In genomic region chr10:122344741-122345258, GRCh38 we compare ENCODE assay signal across 1 cellular context.
A peak's percentile ranks its signal among the peaks of the same experiment; 100 is the strongest.
TF ChIP-seq lines count a peak whose summit lies in the region.

No MANE protein-coding gene starts in this region.

TF ChIP-seq in HepG2, 621 proteins besides CTCF, POLR2A, EP300 and RAD21 (continued from another document and continues in another):
- TF ChIP-seq ZBTB40 (IDR thresholded peaks at IDR 0.05) = no peak
- TF ChIP-seq ZBTB40 (CRISPR knock-in tag; IDR thresholded peaks at IDR 0.05) = no peak; the same call in 1 of the 2 replicates
- TF ChIP-seq ZFX (CRISPR knock-in tag; IDR thresholded peaks at IDR 0.05; ENCODE audit: low read depth) = peak; percentile 66; the same call in 1 of the 2 replicates
- no peak for TF ChIP-seq ZNF660 (CRISPR knock-in tag; IDR thresholded peaks at IDR 0.05; ENCODE audit: borderline replicate concordance, low read depth)
- TF ChIP-seq MXI1 (IDR thresholded peaks at IDR 0.05; ENCODE audit: borderline replicate concordance, low read depth, low read length) = no peak; the same call in 2 of the 3 replicates
- TF ChIP-seq U2AF1 (optimal IDR thresholded peaks at IDR 0.05; ENCODE audit: low read depth, low read length) = no peak
- peak; percentile 16; the same call in 1 of the 2 replicates for TF ChIP-seq PATZ1 (CRISPR knock-in tag; IDR thresholded peaks at IDR 0.05)
- no peak for TF ChIP-seq RFXANK (CRISPR knock-in tag; IDR thresholded peaks at IDR 0.05)
- no peak for TF ChIP-seq ETV6 (CRISPR knock-in tag; conservative IDR thresholded peaks at IDR 0.05)
- TF ChIP-seq NPAS2 (CRISPR knock-in tag; IDR thresholded peaks at IDR 0.05; ENCODE audit: borderline replicate concordance) = no peak
- TF ChIP-seq ZNF766 (CRISPR knock-in tag; IDR thresholded peaks at IDR 0.05; ENCODE audit: borderline replicate concordance) = 0 out of 2 replicates have a peak, but pooled peaks have one; percentile 37
- TF ChIP-seq ARID5B (CRISPR knock-in tag; IDR thresholded peaks at IDR 0.05) = peak; percentile 88
- TF ChIP-seq ZNF616 (CRISPR knock-in tag; IDR thresholded peaks at IDR 0.05; ENCODE audit: low read depth) = no peak
- no peak for TF ChIP-seq RFX1 (IDR thresholded peaks at IDR 0.05)
- peak; percentile 82 for TF ChIP-seq ASH2L (IDR thresholded peaks at IDR 0.05; ENCODE audit: insufficient read length, low read depth, low read length)
- TF ChIP-seq ZFP36L1 (CRISPR knock-in tag; IDR thresholded peaks at IDR 0.05) = peak; percentile 73; the same call in 1 of the 2 replicates
- TF ChIP-seq HNF1B (CRISPR knock-in tag; IDR thresholded peaks at IDR 0.05) = peak; percentile 66; the same call in 1 of the 2 replicates
- no peak for TF ChIP-seq PBX3 (CRISPR knock-in tag; IDR thresholded peaks at IDR 0.05; ENCODE audit: borderline replicate concordance)
- TF ChIP-seq PRDM15 (CRISPR knock-in tag; IDR thresholded peaks at IDR 0.05) = no peak
- TF ChIP-seq HNRNPUL1 (IDR thresholded peaks at IDR 0.05; ENCODE audit: low read depth, low read length) = no peak
- TF ChIP-seq RXRA (CRISPR knock-in tag; IDR thresholded peaks at IDR 0.05) = peak; percentile 89
- peak; percentile 51; the same call in 1 of the 2 replicates for TF ChIP-seq MIER3 (CRISPR knock-in tag; IDR thresholded peaks at IDR 0.05; ENCODE audit: borderline replicate concordance)
- TF ChIP-seq ZNF432 (CRISPR knock-in tag; IDR thresholded peaks at IDR 0.05; ENCODE audit: borderline replicate concordance) = no peak
- TF ChIP-seq NFE2L1 (CRISPR knock-in tag; IDR thresholded peaks at IDR 0.05; ENCODE audit: borderline replicate concordance) = no peak
- TF ChIP-seq HNF4G (IDR thresholded peaks at IDR 0.05; ENCODE audit: borderline replicate concordance, low read depth, low read length) = peak; percentile 85
- peak; percentile 90; the same call in 1 of the 2 replicates for TF ChIP-seq HNF4G (CRISPR knock-in tag; IDR thresholded peaks at IDR 0.05; ENCODE audit: borderline replicate concordance, low read depth)
- no peak for TF ChIP-seq TOPORS (CRISPR knock-in tag; IDR thresholded peaks at IDR 0.05)
- no peak for TF ChIP-seq MBNL3 (CRISPR knock-in tag; conservative IDR thresholded peaks at IDR 0.05)
- 0 out of 2 replicates have a peak, but pooled peaks have one; percentile 23 for TF ChIP-seq KLF12 (CRISPR knock-in tag; IDR thresholded peaks at IDR 0.05; ENCODE audit: borderline replicate concordance)
- TF ChIP-seq ZNF451 (CRISPR knock-in tag; IDR thresholded peaks at IDR 0.05) = no peak
- TF ChIP-seq ZBTB10 (CRISPR knock-in tag; IDR thresholded peaks at IDR 0.05; ENCODE audit: borderline replicate concordance) = no peak
